ENCODE assay signal across 12 cellular contexts in genomic region chr4:26048378-26048882, GRCh38.
DNase-seq lines count a peak whose midpoint lies in the region; ATAC-seq, FAIRE-seq and TF ChIP-seq lines count a peak whose summit lies in the region.
"Had no signal": no experiment of that assay in that cellular context is flagged by ENCODE, and none has a peak within 500 bp of the region (broad histone marks: within the 10 kb centered on the region; RNA-seq: fewer than 3 reads in every experiment).

No MANE protein-coding gene starts in this region.

- DNase-seq in GM23248, result peak; percentile 96
- peak; percentile 82 for DNase-seq in bronchial epithelial cell (ENCODE audit: low read depth)
- peak; percentile 56 for DNase-seq in kidney glomerular epithelial cell (lab: John Stamatoyannopoulos, UW)
- no peak for DNase-seq in NCI-H2081 treated with DMSO at 0.1 percent for 48 hours (lab: John Stamatoyannopoulos, UW)
- DNase-seq in NCI-H2196 (lab: John Stamatoyannopoulos, UW; ENCODE audit: unreplicated experiment), result no peak
- DNase-seq in GM19239 (ENCODE audit: insufficient read length, low spot score), result no peak
- DNase-seq: activated CD4-positive, CD25-positive, alpha-beta regulatory T cell; mesendoderm; NCI-H748 treated with DMSO at 0.1 percent for 48 hours; stimulated activated CD8-positive, alpha-beta memory T cell treated with anti-CD3 and anti-CD28 coated beads, Interleukin-4, amount 100 ng/mL, for 48 hours had no signal

- H3K36me3 ChIP-seq in GM23248 (ENCODE audit: low read depth) (no peaks in the 10 kb centered on the region), bronchial epithelial cell (ENCODE audit: control insufficient read depth, insufficient read depth, low read length) (no peaks in the 10 kb centered on the region)

- H3K4me3 ChIP-seq in GM23248 (peak overlapping the region; percentile 57), bronchial epithelial cell (ENCODE audit: low read depth, low read length) (no peak overlapping the region), skin epidermis (no peak overlapping the region)

- no peak for FAIRE-seq in bronchial epithelial cell (lab: Jason Lieb, UNC)
- no peak for FAIRE-seq in GM19239 (lab: Jason Lieb, UNC)

- peak overlapping the region; percentile 77 for H3K4me2 ChIP-seq in GM23248 (ENCODE audit: unreplicated experiment)

- WGBS in GM23248 (ENCODE audit: low coverage in 1 of 2, low lambda C conversion rate in 2 of 2, missing lambda C conversion rate in 2 of 2), 2 experiments, result 7 to 10% methylated on average over 12 of the region's 12 CpGs

- TF ChIP-seq CTCF in bronchial epithelial cell (IDR thresholded peaks at IDR 0.05; ENCODE audit: insufficient read depth, low read length, severe bottlenecking), result no peak

- no peaks in the 10 kb centered on the region for H4K20me1 ChIP-seq in GM23248 (ENCODE audit: insufficient read depth)

- no peaks in the 10 kb centered on the region for H3K9me3 ChIP-seq in GM23248 (ENCODE audit: low read depth)

- no peak for ATAC-seq in HG03095 (IDR thresholded peaks at IDR 0.05; ENCODE audit: unreplicated experiment)

- H3K4me1 ChIP-seq in GM23248 (ENCODE audit: insufficient read depth), result peaks cover 19% of the 10 kb centered on the region

- no peaks in the 10 kb centered on the region for H3K9me2 ChIP-seq in GM23248 (ENCODE audit: insufficient read depth)

- peaks cover 13% of the 10 kb centered on the region for H3F3A ChIP-seq in GM23248 (ENCODE audit: insufficient read depth)

- no peaks in the 10 kb centered on the region for H3K79me2 ChIP-seq in GM23248 (ENCODE audit: insufficient read depth)

- H3K27me3 ChIP-seq in GM23248 (replicated peaks; ENCODE audit: insufficient read depth), result no peaks in the 10 kb centered on the region
- peaks cover 4% of the 10 kb centered on the region for H3K27me3 ChIP-seq in bronchial epithelial cell (ENCODE audit: control insufficient read depth, insufficient read depth, low read length)

- H3K9ac ChIP-seq in GM23248, result peak overlapping the region; percentile 75

- H2AFZ ChIP-seq in GM23248, result peak overlapping the region; percentile 77

- in situ Hi-C loops in GM23248 (cut with MboI), result loop anchor here (25.0 kb wide), 1 partner anchor 364 kb away; no protein-coding TSS in a partner anchor

- H3K27ac ChIP-seq in GM23248 (peak overlapping the region; percentile 88), skin epidermis (peak overlapping the region in 17 of 21 experiments; percentile 18 to 86 (median 62))

Comparison
In these comparisons a context has a peak if more than half of its experiments do, and no peak if none do; other contexts are left out.
1. DNase-seq: peak in GM23248 (single experiment), bronchial epithelial cell (single experiment) and kidney glomerular epithelial cell (single experiment); none in NCI-H2081 treated with DMSO at 0.1 percent for 48 hours (single experiment), NCI-H2196 (single experiment) and GM19239 (single experiment).